ENCODE assay signal across 8 cellular contexts in genomic region chr4:76585270-76585669, GRCh38.
DNase-seq lines count a peak whose midpoint lies in the region; ATAC-seq and TF ChIP-seq lines count a peak whose summit lies in the region.

No MANE protein-coding gene starts in this region.

- H3K27ac ChIP-seq in GM23248 (no peak overlapping the region), gastroesophageal sphincter (peak overlapping the region; percentile 27 to 80 (median 76))

- TF ChIP-seq EP300 in gastroesophageal sphincter (IDR thresholded peaks at IDR 0.05) = no peak

- no peak overlapping the region for H3K4me3 Mint-ChIP-seq in osteocyte (ENCODE audit: unreplicated experiment)
- no peak overlapping the region for H3K4me3 Mint-ChIP-seq in activated naive CD8-positive, alpha-beta T cell treated with anti-CD3 and anti-CD28 coated beads for 36 hours

- H3K4me1 ChIP-seq in GM23248 (ENCODE audit: insufficient read depth) (peaks cover 27% of the 10 kb centered on the region), gastroesophageal sphincter (peaks cover 6 to 42% (median 17%) of the 10 kb centered on the region in 3 donors)

- 83 to 86% methylated on average over 5 of the region's 5 CpGs for WGBS in GM23248 (ENCODE audit: low coverage in 1 of 2, low lambda C conversion rate in 2 of 2, missing lambda C conversion rate in 2 of 2), 2 experiments
- WGBS in gastroesophageal sphincter (ENCODE audit: low coverage in 1 of 2), 2 donors = 59 to 75% methylated on average over 5 of the region's 5 CpGs

- ATAC-seq in gastroesophageal sphincter = no peak

- no peak overlapping the region for H3K9ac ChIP-seq in GM23248

- no peaks in the 10 kb centered on the region for H3K27me3 Mint-ChIP-seq in osteocyte (ENCODE audit: unreplicated experiment)
- H3K27me3 Mint-ChIP-seq in activated naive CD8-positive, alpha-beta T cell treated with anti-CD3 and anti-CD28 coated beads for 36 hours = peaks cover 66% of the 10 kb centered on the region

- H3K79me2 ChIP-seq in GM23248 (ENCODE audit: insufficient read depth) = no peaks in the 10 kb centered on the region

- no peak overlapping the region for H3K4me3 ChIP-seq in GM23248
- no peak overlapping the region for H3K4me3 ChIP-seq in gastroesophageal sphincter

- in situ Hi-C loops in GM23248 (cut with MboI) = no loop called here

- TF ChIP-seq POLR2A in gastroesophageal sphincter (IDR thresholded peaks at IDR 0.05) = no peak

- TF ChIP-seq CTCF in gastroesophageal sphincter (IDR thresholded peaks at IDR 0.05) (no peak), osteocyte (IDR thresholded peaks at IDR 0.05) (no peak)

- H3K9me3 Mint-ChIP-seq in osteocyte (ENCODE audit: unreplicated experiment) = no peaks in the 10 kb centered on the region
- H3K9me3 Mint-ChIP-seq in activated naive CD8-positive, alpha-beta T cell treated with anti-CD3 and anti-CD28 coated beads for 36 hours = no peaks in the 10 kb centered on the region

- H3F3A ChIP-seq in GM23248 (ENCODE audit: insufficient read depth) = peaks cover 24% of the 10 kb centered on the region

- H3K9me3 ChIP-seq in GM23248 (ENCODE audit: low read depth) = no peaks in the 10 kb centered on the region
- no peaks in the 10 kb centered on the region for H3K9me3 ChIP-seq in gastroesophageal sphincter

- DNase-seq in GM23248 (no peak), SW480 (ENCODE audit: low spot score) (peak; percentile 61), osteocyte (ENCODE audit: extremely low spot score, unreplicated experiment) (no peak), hepatic stellate cell (ENCODE audit: low spot score) (no peak), HCEC 1CT (no peak), anterior cingulate cortex (lab: John Stamatoyannopoulos, UW) (no peak)
- no peak for DNase-seq in activated naive CD8-positive, alpha-beta T cell treated with anti-CD3 and anti-CD28 coated beads for 36 hours

- no peak overlapping the region for H3K4me2 ChIP-seq in GM23248 (ENCODE audit: unreplicated experiment)

- H3K27me3 ChIP-seq in GM23248 (replicated peaks; ENCODE audit: insufficient read depth) (no peaks in the 10 kb centered on the region), gastroesophageal sphincter (no peaks in the 10 kb centered on the region)

- no peaks in the 10 kb centered on the region for H3K9me2 ChIP-seq in GM23248 (ENCODE audit: insufficient read depth)

- peak overlapping the region; percentile 53; the same call in 1 of the 2 replicates for H2AFZ ChIP-seq in GM23248

- H4K20me1 ChIP-seq in GM23248 (ENCODE audit: insufficient read depth) = no peaks in the 10 kb centered on the region

- H3K4me1 Mint-ChIP-seq in osteocyte (ENCODE audit: unreplicated experiment) = peaks cover 58% of the 10 kb centered on the region
- H3K4me1 Mint-ChIP-seq in activated naive CD8-positive, alpha-beta T cell treated with anti-CD3 and anti-CD28 coated beads for 36 hours = peaks cover 11% of the 10 kb centered on the region

- H3K27ac Mint-ChIP-seq in osteocyte (ENCODE audit: unreplicated experiment) = peak overlapping the region; percentile 83
- H3K27ac Mint-ChIP-seq in activated naive CD8-positive, alpha-beta T cell treated with anti-CD3 and anti-CD28 coated beads for 36 hours = no peak overlapping the region

- H3K36me3 Mint-ChIP-seq in osteocyte (ENCODE audit: unreplicated experiment) = no peaks in the 10 kb centered on the region
- no peaks in the 10 kb centered on the region for H3K36me3 Mint-ChIP-seq in activated naive CD8-positive, alpha-beta T cell treated with anti-CD3 and anti-CD28 coated beads for 36 hours

- H3K36me3 ChIP-seq in GM23248 (ENCODE audit: low read depth) (no peaks in the 10 kb centered on the region), gastroesophageal sphincter (no peaks in the 10 kb centered on the region)
